21 cellular contexts compared by ENCODE assay signal in the genomic region with DNA sequence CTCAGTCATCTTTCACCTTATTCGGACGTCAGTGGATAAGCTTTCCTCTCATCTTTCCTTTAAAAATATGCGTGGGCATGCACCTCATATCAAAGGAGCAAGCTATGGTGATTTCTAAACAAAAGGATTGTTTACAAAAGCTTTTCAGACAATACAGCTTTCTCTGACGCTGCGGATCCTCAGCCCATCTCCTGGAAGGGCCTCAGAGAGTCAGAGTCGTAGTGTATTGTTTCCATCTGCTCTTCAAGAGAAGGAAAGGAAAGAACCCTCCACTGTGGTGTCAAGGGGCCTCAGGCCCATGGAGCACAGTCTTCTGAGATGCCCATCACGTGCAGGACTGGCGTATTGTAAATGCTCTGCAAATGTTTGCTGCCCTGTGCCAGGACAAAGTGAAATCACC.
DNase-seq lines count a peak whose midpoint lies in the region; ATAC-seq, FAIRE-seq and TF ChIP-seq lines count a peak whose summit lies in the region.
"Had no signal": no experiment of that assay in that cellular context is flagged by ENCODE, and none has a peak within 500 bp of the region (broad histone marks: within the 10 kb centered on the region; RNA-seq: fewer than 3 reads in every experiment).

No MANE protein-coding gene starts in this region.

- H4K20me1 ChIP-seq in GM23338 (replicated peaks; ENCODE audit: insufficient read depth) (no peaks in the 10 kb centered on the region), H1 (replicated peaks in 1 of 2; ENCODE audit: control insufficient read depth in 1 of 2, insufficient read depth in 2 of 2, low read length in 2 of 2) (no peaks in the 10 kb centered on the region), neural progenitor cell (ENCODE audit: low read depth) (no peaks in the 10 kb centered on the region)

- H3K4me3 Mint-ChIP-seq in GM23338 (no peak overlapping the region), neural progenitor cell (no peak overlapping the region)
- H3K4me3 Mint-ChIP-seq: CD4-positive, CD25-positive, alpha-beta regulatory T cell; CD8-positive, alpha-beta memory T cell; H9 had no signal

- H4K8ac ChIP-seq in H1 (ENCODE audit: extremely low read depth, insufficient read depth, low read length): no peak overlapping the region

- CTCF ChIA-PET in H1 (lab: Charles Lee; ENCODE audit: partially characterized antibody): interaction anchor here (0.6 to 1.4 kb wide), 3 partner anchors 10 to 86 kb away, joined by 3 to 4 read pairs (median 3); no protein-coding TSS in a partner anchor

- H2BK120ac ChIP-seq in H1 (replicated peaks; ENCODE audit: low read depth, low read length): no peak overlapping the region

- H3K23ac ChIP-seq in H1 (ENCODE audit: insufficient read length): no peak overlapping the region

- H3K79me2 ChIP-seq in GM23338 (replicated peaks; ENCODE audit: insufficient read depth) (no peaks in the 10 kb centered on the region), H1 (ENCODE audit: control insufficient read depth in 1 of 2, insufficient read depth in 2 of 2, low read length in 2 of 2) (no peaks in the 10 kb centered on the region), neural progenitor cell (ENCODE audit: low read depth) (no peaks in the 10 kb centered on the region)

- H3K4me1 ChIP-seq in GM23338 (ENCODE audit: insufficient read depth): peaks cover 27% of the 10 kb centered on the region
- peaks cover 1 to 18% (median 11%) of the 10 kb centered on the region in 4 experiments for H3K4me1 ChIP-seq in H1 (replicated peaks in 1 of 4; ENCODE audit: control insufficient read depth in 3 of 4, insufficient read depth in 4 of 4, low read length in 3 of 4)
- peaks cover 16% of the 10 kb centered on the region for H3K4me1 ChIP-seq in neural progenitor cell
- H3K4me1 ChIP-seq: BE2C had no signal

- H3K4ac ChIP-seq in H1 (replicated peaks; ENCODE audit: insufficient read length, low read depth, low read length): no peak overlapping the region

- H3K36me3 ChIP-seq in GM23338 (ENCODE audit: insufficient read depth) (no peaks in the 10 kb centered on the region; the same call in 1 of the 2 replicates), H1 (ENCODE audit: control insufficient read depth in 2 of 4, insufficient read depth in 4 of 4, low read length in 3 of 4) (no peaks in the 10 kb centered on the region), neural progenitor cell (no peaks in the 10 kb centered on the region), WERI-Rb-1 (no peaks in the 10 kb centered on the region)
- H3K36me3 ChIP-seq: BE2C had no signal

- H4K5ac ChIP-seq in H1 (ENCODE audit: insufficient read length, low read depth, low read length): no peak overlapping the region

- H3K9ac ChIP-seq in H1 (replicated peaks in 1 of 4; ENCODE audit: extremely low read depth in 1 of 4, low read depth in 3 of 4, low read length in 3 of 4) (no peak overlapping the region), neural progenitor cell (no peak overlapping the region)

- TF ChIP-seq POLR2A in H1 (IDR thresholded peaks at IDR 0.05; ENCODE audit: control extremely low read depth in 1 of 2, low read depth in 2 of 2, low read length in 2 of 2): no peak

- no peak overlapping the region for H3K56ac ChIP-seq in H1 (replicated peaks; ENCODE audit: insufficient read length, low read depth, low read length)

- no peak overlapping the region for H2BK12ac ChIP-seq in H1 (ENCODE audit: low read depth, low read length)

- peak overlapping the region; percentile 17 for H3K4me2 ChIP-seq in GM23338
- H3K4me2 ChIP-seq in H1 (ENCODE audit: insufficient read depth in 1 of 2, low read depth in 2 of 2, low read length in 2 of 2): peak overlapping the region in 1 of 2 experiments; percentile 13; a peak in 2 of 4 replicates
- no peak overlapping the region for H3K4me2 ChIP-seq in neural progenitor cell

- H2AFZ ChIP-seq in GM23338 (peak overlapping the region; percentile 92), H1 (ENCODE audit: low read length) (peak overlapping the region; percentile 91; the same call in 1 of the 2 replicates), neural progenitor cell (replicated peaks) (peak overlapping the region; percentile 81)

- H3K27ac Mint-ChIP-seq in GM23338 (no peak overlapping the region), neural progenitor cell (no peak overlapping the region)
- H3K27ac Mint-ChIP-seq: CD4-positive, CD25-positive, alpha-beta regulatory T cell; CD8-positive, alpha-beta memory T cell had no signal

- no peak overlapping the region for H3K18ac ChIP-seq in H1 (ENCODE audit: extremely low read depth, low read length)

- H3K9me3 ChIP-seq in H1 (ENCODE audit: insufficient read depth in 2 of 2, low read depth in 1 of 2, low read length in 1 of 2) (peaks cover 3 to 10% of the 10 kb centered on the region in 2 experiments; a peak in 2 of 4 replicates), neural progenitor cell (ENCODE audit: low read depth) (no peaks in the 10 kb centered on the region), WERI-Rb-1 (ENCODE audit: severe bottlenecking) (peaks cover 11% of the 10 kb centered on the region)
- H3K9me3 ChIP-seq: BE2C had no signal

- no peaks in the 10 kb centered on the region for H3K27me3 ChIP-seq in GM23338 (ENCODE audit: insufficient read depth)
- no peaks in the 10 kb centered on the region for H3K27me3 ChIP-seq in H1 (replicated peaks in 1 of 4; ENCODE audit: control insufficient read depth in 3 of 4, extremely low read depth in 1 of 4, insufficient read depth in 3 of 4, low read length in 3 of 4)
- no peaks in the 10 kb centered on the region for H3K27me3 ChIP-seq in neural progenitor cell
- H3K27me3 ChIP-seq in WERI-Rb-1 (ENCODE audit: insufficient read depth, low read depth, severe bottlenecking): no peaks in the 10 kb centered on the region
- H3K27me3 ChIP-seq: BE2C had no signal

- ATAC-seq in GM23338: peak; percentile 74
- no peak for ATAC-seq in HG02678 (IDR thresholded peaks at IDR 0.05; ENCODE audit: unreplicated experiment)

- TF ChIP-seq CTCF in GM23338 (conservative IDR thresholded peaks at IDR 0.05; ENCODE audit: low read depth in 2 of 2) (no peak), H1 (IDR thresholded peaks at IDR 0.05; ENCODE audit: control extremely low read depth in 1 of 3, insufficient read depth in 1 of 3, low read depth in 1 of 3, low read length in 3 of 3) (no peak), neural progenitor cell (IDR thresholded peaks at IDR 0.05) (no peak), WERI-Rb-1 (IDR thresholded peaks at IDR 0.05; ENCODE audit: low read depth, low read length) (no peak)

- no peaks in the 10 kb centered on the region for H3K23me2 ChIP-seq in H1 (ENCODE audit: low read depth, low read length)

- H3K36me3 Mint-ChIP-seq in GM23338 (ENCODE audit: low read depth) (peaks cover 13% of the 10 kb centered on the region), neural progenitor cell (peaks cover 6% of the 10 kb centered on the region)
- H3K36me3 Mint-ChIP-seq: CD4-positive, CD25-positive, alpha-beta regulatory T cell; CD8-positive, alpha-beta memory T cell had no signal

- H3K14ac ChIP-seq in H1 (ENCODE audit: insufficient read length): no peak overlapping the region

- no peak overlapping the region for H3K27ac ChIP-seq in GM23338 (ENCODE audit: low read depth)
- no peak overlapping the region for H3K27ac ChIP-seq in H1 (ENCODE audit: low read depth, low read length)
- no peak overlapping the region for H3K27ac ChIP-seq in neural progenitor cell
- no peak overlapping the region for H3K27ac ChIP-seq in WERI-Rb-1

- H3K4me1 Mint-ChIP-seq in GM23338 (peaks cover 33% of the 10 kb centered on the region), neural progenitor cell (peaks cover 22% of the 10 kb centered on the region)
- H3K4me1 Mint-ChIP-seq: CD4-positive, CD25-positive, alpha-beta regulatory T cell; CD8-positive, alpha-beta memory T cell had no signal

- H3K79me1 ChIP-seq in H1 (ENCODE audit: low read depth, low read length): no peaks in the 10 kb centered on the region

- POLR2A ChIA-PET in H1 (lab: Charles Lee; ENCODE audit: partially characterized antibody): interaction anchor here (0.8 to 1.1 kb wide), 2 partner anchors 12 to 249 kb away, joined by 3 to 5 read pairs; no protein-coding TSS in a partner anchor

- H3F3A ChIP-seq in GM23338 (replicated peaks; ENCODE audit: low read depth): no peaks in the 10 kb centered on the region
- H3F3A ChIP-seq in neural progenitor cell (ENCODE audit: low read depth): no peaks in the 10 kb centered on the region

- 59% methylated on average over 8 of the region's 8 CpGs; no CpG with 5 or more reads in 1 of the 2 experiments for WGBS in H1 (ENCODE audit: extremely low coverage in 1 of 2, insufficient coverage in 1 of 2, insufficient read length in 1 of 2, insufficient replicate concordance in 2 of 2, low coverage in 1 of 2, low lambda C conversion rate in 2 of 2, missing lambda C conversion rate in 1 of 2), 2 experiments

- H2BK5ac ChIP-seq in H1 (ENCODE audit: low read depth, low read length): no peak overlapping the region

- H3K9me3 Mint-ChIP-seq in GM23338 (peaks cover 18% of the 10 kb centered on the region), neural progenitor cell (peaks cover 23% of the 10 kb centered on the region)

- DNase-seq in DMS53 treated with DMSO at 0.1 percent for 48 hours (lab: John Stamatoyannopoulos, UW; ENCODE audit: unreplicated experiment): peak; percentile 20
- no peak for DNase-seq in GM23338 (ENCODE audit: low spot score)
- no peak for DNase-seq in H1 (ENCODE audit: low read depth in 1 of 2, low spot score in 2 of 2)
- no peak for DNase-seq in neural progenitor cell (ENCODE audit: low spot score)
- DNase-seq in WERI-Rb-1: no peak
- no peak for DNase-seq in NCI-H2107 treated with DMSO at 0.1 percent for 48 hours (lab: John Stamatoyannopoulos, UW; ENCODE audit: unreplicated experiment)
- DNase-seq: ACHN; BE2C; C1 segment of cervical spinal cord; CD4-positive, CD25-positive, alpha-beta regulatory T cell; CD8-positive, alpha-beta memory T cell; COR-L47; DMS 273 treated with DMSO at 0.1 percent for 48 hours; DMS79; GF-D8; GOT3; H9; KG1 had no signal

- no peaks in the 10 kb centered on the region for H3K9me2 ChIP-seq in GM23338 (ENCODE audit: insufficient read depth)

- no peak for FAIRE-seq in H1 (lab: Jason Lieb, UNC)
- FAIRE-seq: A204.1, GM19239 had no signal

- no peak for TF ChIP-seq EP300 in H1 (IDR thresholded peaks at IDR 0.05; ENCODE audit: borderline replicate concordance in 1 of 2, low read depth in 2 of 2, low read length in 2 of 2)

- peak overlapping the region; percentile 54; the same call in 1 of the 2 replicates for H2BK15ac ChIP-seq in H1 (ENCODE audit: low read length)

- TF ChIP-seq RAD21 in H1 (IDR thresholded peaks at IDR 0.05 in 1 of 2, conservative IDR thresholded peaks at IDR 0.05 in 1 of 2; ENCODE audit: low read depth in 2 of 2, low read length in 2 of 2): no peak

- H2AK5ac ChIP-seq in H1 (ENCODE audit: low read depth, low read length): no peak overlapping the region

- H4K91ac ChIP-seq in H1 (replicated peaks; ENCODE audit: insufficient read length, low read length): no peak overlapping the region

- H3K4me3 ChIP-seq in GM23338 (no peak overlapping the region), H1 (ENCODE audit: extremely low read depth in 1 of 4, insufficient read depth in 2 of 4, low read depth in 3 of 4, low read length in 4 of 4) (no peak overlapping the region), neural progenitor cell (no peak overlapping the region), WERI-Rb-1 (ENCODE audit: low read depth, low read length) (no peak overlapping the region)

- H3K27me3 Mint-ChIP-seq in GM23338 (ENCODE audit: insufficient read depth, low read depth, poor library complexity): peaks cover 7% of the 10 kb centered on the region
- H3K27me3 Mint-ChIP-seq in neural progenitor cell (ENCODE audit: insufficient read depth, low read depth): peaks cover 8% of the 10 kb centered on the region

- peak overlapping the region; percentile 36; the same call in 1 of the 2 replicates for H2BK20ac ChIP-seq in H1 (ENCODE audit: low read length)
